In genomic region chr15:79394231-79394630, GRCh38 we compare ENCODE assay signal across 25 cellular contexts. TPM values are rescaled to one million over a fixed set of nuclear protein-coding genes. Genes with fewer than 3 reads are reported as not detected.
DNase-seq lines count a peak whose midpoint lies in the region; ATAC-seq, FAIRE-seq and TF ChIP-seq lines count a peak whose summit lies in the region.
"Had no signal": no experiment of that assay in that cellular context is flagged by ENCODE, and none has a peak within 500 bp of the region (broad histone marks: within the 10 kb centered on the region; RNA-seq: fewer than 3 reads in every experiment).

No MANE protein-coding gene starts in this region.

- H3K4me2 ChIP-seq in SK-N-SH (0 out of 2 replicates have a peak overlapping the region, but pooled peaks have one; percentile 12), astrocyte (ENCODE audit: low read length) (peak overlapping the region; percentile 4)

- no peaks in the 10 kb centered on the region for H3K36me3 ChIP-seq in SK-N-SH (replicated peaks in 1 of 2; ENCODE audit: control insufficient read depth in 1 of 2, insufficient read depth in 2 of 2, low read length in 1 of 2)
- H3K36me3 ChIP-seq in astrocyte (ENCODE audit: insufficient read depth, low read length) = no peaks in the 10 kb centered on the region
- no peaks in the 10 kb centered on the region for H3K36me3 ChIP-seq in thoracic aorta
- H3K36me3 ChIP-seq in Peyer's patch = no peaks in the 10 kb centered on the region
- H3K36me3 ChIP-seq: sigmoid colon had no signal

- no peaks in the 10 kb centered on the region for H3K9me3 Mint-ChIP-seq in astrocyte (ENCODE audit: unreplicated experiment)
- H3K9me3 Mint-ChIP-seq: activated CD4-positive, alpha-beta memory T cell treated with anti-CD3 and anti-CD28 coated beads for 36 hours; activated naive CD8-positive, alpha-beta T cell treated with anti-CD3 and anti-CD28 coated beads for 36 hours had no signal

- H3K27ac Mint-ChIP-seq in astrocyte (ENCODE audit: unreplicated experiment) = no peak overlapping the region
- H3K27ac Mint-ChIP-seq: activated CD4-positive, alpha-beta memory T cell treated with anti-CD3 and anti-CD28 coated beads for 36 hours; activated naive CD8-positive, alpha-beta T cell treated with anti-CD3 and anti-CD28 coated beads for 36 hours; CD4-positive, alpha-beta memory T cell had no signal

- peaks cover 13% of the 10 kb centered on the region for H3K4me1 Mint-ChIP-seq in astrocyte (ENCODE audit: low read depth, unreplicated experiment)
- H3K4me1 Mint-ChIP-seq: activated naive CD8-positive, alpha-beta T cell treated with anti-CD3 and anti-CD28 coated beads for 36 hours; CD4-positive, alpha-beta memory T cell had no signal

- H3K9ac ChIP-seq in SK-N-SH (no peak overlapping the region), astrocyte (ENCODE audit: low read length) (no peak overlapping the region)

- no peak for DNase-seq in SK-N-SH
- peak; percentile 74 for DNase-seq in astrocyte (ENCODE audit: low read depth)
- DNase-seq in fibroblast of villous mesenchyme (ENCODE audit: low read depth) = peak; percentile 15
- DNase-seq in thoracic aorta (ENCODE audit: low spot score) = no peak
- DNase-seq in SHP77 (lab: John Stamatoyannopoulos, UW) = no peak
- no peak for DNase-seq in Peyer's patch
- DNase-seq: activated CD4-positive, alpha-beta memory T cell treated with anti-CD3 and anti-CD28 coated beads for 36 hours; activated naive CD8-positive, alpha-beta T cell treated with anti-CD3 and anti-CD28 coated beads for 36 hours; activated T-cell treated with anti-CD3 and anti-CD28 coated beads, Interleukin-2, amount 50 U/mL, for 1 hour; caudate nucleus; CD4-positive, alpha-beta memory T cell; DMS79; effector CD8-positive, alpha-beta T cell; Karpas-422; NCI-H1436; NCI-H2227 treated with DMSO at 0.1 percent for 48 hours; sigmoid colon; stimulated activated CD4-positive, alpha-beta T cell treated with anti-CD3 and anti-CD28 coated beads, Interleukin-4, amount 100 ng/mL, for 1 hour had no signal

- TF ChIP-seq CTCF in SK-N-SH (IDR thresholded peaks at IDR 0.05) (no peak), astrocyte (IDR thresholded peaks at IDR 0.05; ENCODE audit: insufficient read depth, low read depth, low read length) (no peak), fibroblast of villous mesenchyme (IDR thresholded peaks at IDR 0.05; ENCODE audit: insufficient read depth, low read depth, low read length) (no peak), thoracic aorta (IDR thresholded peaks at IDR 0.05) (no peak), Peyer's patch (IDR thresholded peaks at IDR 0.05) (no peak)

- POLR2A ChIA-PET in SK-N-SH (lab: Yijun Ruan, JAX) = no interaction called here

- H3K4me3 ChIP-seq in SK-N-SH (ENCODE audit: low read depth in 2 of 2, low read length in 1 of 2) (no peak overlapping the region), astrocyte (ENCODE audit: insufficient read depth, low read depth, low read length) (no peak overlapping the region), fibroblast of villous mesenchyme (ENCODE audit: low read depth, low read length) (no peak overlapping the region), thoracic aorta (peak overlapping the region; percentile 31), Peyer's patch (no peak overlapping the region)
- H3K4me3 ChIP-seq: sigmoid colon had no signal

- H3K27me3 Mint-ChIP-seq in astrocyte (ENCODE audit: low read depth, unreplicated experiment) = no peaks in the 10 kb centered on the region
- H3K27me3 Mint-ChIP-seq: activated CD4-positive, alpha-beta memory T cell treated with anti-CD3 and anti-CD28 coated beads for 36 hours; activated naive CD8-positive, alpha-beta T cell treated with anti-CD3 and anti-CD28 coated beads for 36 hours had no signal

- no peaks in the 10 kb centered on the region for H3K27me3 ChIP-seq in SK-N-SH (ENCODE audit: insufficient read depth)
- H3K27me3 ChIP-seq in astrocyte (ENCODE audit: insufficient read depth, low read length) = no peaks in the 10 kb centered on the region
- no peaks in the 10 kb centered on the region for H3K27me3 ChIP-seq in thoracic aorta (replicated peaks; ENCODE audit: insufficient read depth)
- no peaks in the 10 kb centered on the region for H3K27me3 ChIP-seq in Peyer's patch
- H3K27me3 ChIP-seq: sigmoid colon had no signal

- ATAC-seq in SK-N-SH treated with all-trans-retinoic acid at 6 μM for 48 hours (no peak), thoracic aorta (ENCODE audit: insufficient number of reproducible peaks, low FRiP score, low read depth) (no peak), HG02870 (IDR thresholded peaks at IDR 0.05; ENCODE audit: unreplicated experiment) (no peak)
- ATAC-seq: HCT116, left lobe of liver, Panc1 had no signal

- TF ChIP-seq POLR2A in Peyer's patch (IDR thresholded peaks at IDR 0.05) = no peak

- no peaks in the 10 kb centered on the region for H4K20me1 ChIP-seq in SK-N-SH (ENCODE audit: insufficient read depth)
- peaks cover under 1% of the 10 kb centered on the region for H4K20me1 ChIP-seq in astrocyte (ENCODE audit: insufficient read depth, low read length)

- H3F3A ChIP-seq in SK-N-SH (replicated peaks; ENCODE audit: insufficient read depth) = no peaks in the 10 kb centered on the region

- no peaks in the 10 kb centered on the region for H3K9me2 ChIP-seq in SK-N-SH

- CTCF ChIA-PET in SK-N-SH (lab: Yijun Ruan, JAX) = interaction anchor here (0.6 to 3.4 kb wide), 3 partner anchors 10 to 202 kb away, joined by 3 to 39 read pairs (median 7); no protein-coding TSS in a partner anchor

- TF ChIP-seq EP300 in SK-N-SH (IDR thresholded peaks at IDR 0.05; ENCODE audit: borderline replicate concordance in 1 of 2, low read depth in 1 of 2, low read length in 1 of 2) = no peak

- 69% methylated on average over 4 of the region's 4 CpGs for WGBS in SK-N-SH (ENCODE audit: low lambda C conversion rate)

- no peak for TF ChIP-seq RAD21 in SK-N-SH (IDR thresholded peaks at IDR 0.05; ENCODE audit: low read length)

- no peaks in the 10 kb centered on the region for H3K79me2 ChIP-seq in SK-N-SH (ENCODE audit: insufficient read depth)
- H3K79me2 ChIP-seq in astrocyte (ENCODE audit: insufficient read depth, low read length) = no peaks in the 10 kb centered on the region

- H2AFZ ChIP-seq in SK-N-SH (ENCODE audit: low read depth) (no peak overlapping the region), astrocyte (ENCODE audit: low read depth, low read length) (no peak overlapping the region)

- H3K36me3 Mint-ChIP-seq in astrocyte (ENCODE audit: low read depth, unreplicated experiment) = peaks cover 2% of the 10 kb centered on the region

- H3K27ac ChIP-seq in SK-N-SH (ENCODE audit: low read depth in 2 of 2, low read length in 1 of 2) = no peak overlapping the region
- H3K27ac ChIP-seq in astrocyte (ENCODE audit: low read depth, low read length) = no peak overlapping the region
- peak overlapping the region; percentile 35 to 48 for H3K27ac ChIP-seq in thoracic aorta
- no peak overlapping the region for H3K27ac ChIP-seq in Peyer's patch
- H3K27ac ChIP-seq: 22Rv1 had no signal

- H3K9me3 ChIP-seq in SK-N-SH = no peaks in the 10 kb centered on the region
- no peaks in the 10 kb centered on the region for H3K9me3 ChIP-seq in astrocyte (ENCODE audit: insufficient read depth, low read depth, low read length)
- H3K9me3 ChIP-seq in thoracic aorta = no peaks in the 10 kb centered on the region
- no peaks in the 10 kb centered on the region for H3K9me3 ChIP-seq in Peyer's patch
- H3K9me3 ChIP-seq: sigmoid colon had no signal

- peak; percentile 75 for FAIRE-seq in astrocyte (lab: Jason Lieb, UNC)
- FAIRE-seq: frontal cortex had no signal

- no peak overlapping the region for H3K4me3 Mint-ChIP-seq in astrocyte (ENCODE audit: unreplicated experiment)
- H3K4me3 Mint-ChIP-seq: activated CD4-positive, alpha-beta memory T cell treated with anti-CD3 and anti-CD28 coated beads for 36 hours; activated naive CD8-positive, alpha-beta T cell treated with anti-CD3 and anti-CD28 coated beads for 36 hours; CD4-positive, alpha-beta memory T cell had no signal

- H3K4me1 ChIP-seq in SK-N-SH (ENCODE audit: control insufficient read depth in 1 of 2, insufficient read depth in 2 of 2, low read depth in 1 of 2, low read length in 1 of 2) = no peaks in the 10 kb centered on the region; a peak in 1 of 4 replicates
- H3K4me1 ChIP-seq in astrocyte (ENCODE audit: insufficient read depth, low read length) = no peaks in the 10 kb centered on the region
- peaks cover 17 to 27% of the 10 kb centered on the region in 2 donors for H3K4me1 ChIP-seq in thoracic aorta (ENCODE audit: control insufficient read depth in 1 of 2, low read depth in 2 of 2)
- H3K4me1 ChIP-seq in Peyer's patch = no peaks in the 10 kb centered on the region

TF ChIP-seq in SK-N-SH, 30 proteins besides CTCF, POLR2A, EP300 and RAD21:
- TF ChIP-seq FOXJ3 (CRISPR knock-in tag; IDR thresholded peaks at IDR 0.05) (no peak), FOSL2 (IDR thresholded peaks at IDR 0.05; ENCODE audit: borderline replicate concordance, low read depth) (peak; percentile 16; the same call in 1 of the 2 replicates)

TF ChIP-seq in SK-N-SH treated with all-trans-retinoic acid at 6 μM for 48 hours, 23 proteins besides CTCF, POLR2A, EP300 and RAD21 (continues in another document):
- TF ChIP-seq CSDC2 (CRISPR knock-in tag; IDR thresholded peaks at IDR 0.05) (no peak), CREB5 (CRISPR knock-in tag; IDR thresholded peaks at IDR 0.05; ENCODE audit: low read depth) (no peak), ZNF70 (CRISPR knock-in tag; IDR thresholded peaks at IDR 0.05) (no peak)

RNA-seq across cellular contexts. Expression of gene MINAR1, which starts 37.9 kb away (rescaled TPM):
- 0.35 and 0.39 TPM in 2 replicates for polyA plus RNA-seq in SK-N-SH (2012; rRNA removed)
- polyA plus RNA-seq in SK-N-SH (2012; cell fraction: cytosol; rRNA removed) = 0.30 and 0.39 TPM in 2 replicates
- polyA plus RNA-seq in SK-N-SH (2012; cell fraction: nucleus; rRNA removed) = 1.4 TPM in 2 replicates
- total RNA-seq in astrocyte = 1.7 TPM in 2 replicates
- total RNA-seq in fibroblast of villous mesenchyme = 1.3 and 2.3 TPM in 2 replicates
- 1 to 10 TPM in 1 of 2 donors, under 1 TPM in 1; 0.95 to 1.3 TPM for total RNA-seq in thoracic aorta
- total RNA-seq in Peyer's patch = 1 to 10 TPM in 1 of 4 donors, under 1 TPM in 2, not detected in 1; 0.13 to 1.7 (median 0.66) TPM

Comparison
In these comparisons a context has a peak if more than half of its experiments do, and no peak if none do; other contexts are left out.
1. DNase-seq: peak in astrocyte (single experiment) and fibroblast of villous mesenchyme (single experiment); none in SK-N-SH (single experiment), thoracic aorta (single experiment), SHP77 (0 of 2) and Peyer's patch (0 of 3).
2. H3K27ac ChIP-seq: peak in thoracic aorta (2 of 2); none in SK-N-SH (0 of 2), astrocyte (single experiment) and Peyer's patch (0 of 4).